Comparison of ENCODE assay signal across 11 cellular contexts in genomic region chr6:111727798-111728197, GRCh38.
DNase-seq lines count a peak whose midpoint lies in the region; ATAC-seq and TF ChIP-seq lines count a peak whose summit lies in the region.
"Had no signal": no experiment of that assay in that cellular context is flagged by ENCODE, and none has a peak within 500 bp of the region (broad histone marks: within the 10 kb centered on the region; RNA-seq: fewer than 3 reads in every experiment).

No MANE protein-coding gene starts in this region.

- H3K4me3 ChIP-seq in coronary artery (no peak overlapping the region), hepatocyte (no peak overlapping the region)

- H2AFZ ChIP-seq in hepatocyte: no peak overlapping the region

- no peak overlapping the region for H3K4me3 Mint-ChIP-seq in central memory CD8-positive, alpha-beta T cell
- H3K4me3 Mint-ChIP-seq in nephron: no peak overlapping the region

- peak; percentile 24 to 49 (median 42) for TF ChIP-seq CTCF in nephron (IDR thresholded peaks at IDR 0.05; ENCODE audit: unreplicated experiment in 3 of 3)
- TF ChIP-seq CTCF in coronary artery (IDR thresholded peaks at IDR 0.05): no peak
- TF ChIP-seq CTCF in hepatocyte (IDR thresholded peaks at IDR 0.05; ENCODE audit: poor library complexity): no peak

- H3K9me3 ChIP-seq in hepatocyte (ENCODE audit: low read depth): no peaks in the 10 kb centered on the region

- no peak for ATAC-seq in central memory CD8-positive, alpha-beta T cell (replicated peaks; ENCODE audit: extremely low read depth, poor library complexity, severe bottlenecking)
- ATAC-seq in GM21723 (IDR thresholded peaks at IDR 0.05; ENCODE audit: unreplicated experiment): no peak

- no peak overlapping the region for H3K4me2 ChIP-seq in hepatocyte

- no peaks in the 10 kb centered on the region for H3K4me1 ChIP-seq in hepatocyte (ENCODE audit: insufficient read depth)

- WGBS in hepatocyte (ENCODE audit: low lambda C conversion rate, missing lambda C conversion rate): 84% methylated on average over 3 of the region's 3 CpGs

- H3K9me3 Mint-ChIP-seq in central memory CD8-positive, alpha-beta T cell: no peaks in the 10 kb centered on the region
- H3K9me3 Mint-ChIP-seq in nephron: peaks cover 4% of the 10 kb centered on the region

- no peaks in the 10 kb centered on the region for H3K27me3 Mint-ChIP-seq in central memory CD8-positive, alpha-beta T cell
- H3K27me3 Mint-ChIP-seq in nephron (ENCODE audit: low read depth): no peaks in the 10 kb centered on the region

- no peaks in the 10 kb centered on the region for H3K9me2 ChIP-seq in hepatocyte (replicated peaks; ENCODE audit: insufficient read depth)

- H3K27ac ChIP-seq in coronary artery: no peak overlapping the region
- H3K27ac ChIP-seq in hepatocyte: no peak overlapping the region

- H3K36me3 Mint-ChIP-seq in central memory CD8-positive, alpha-beta T cell (ENCODE audit: insufficient read depth): peaks cover 32% of the 10 kb centered on the region
- H3K36me3 Mint-ChIP-seq in nephron (ENCODE audit: low read depth): peaks cover 33% of the 10 kb centered on the region

- H3K27me3 ChIP-seq in hepatocyte: no peaks in the 10 kb centered on the region

- in situ Hi-C loops in KBM-7 (cut with MboI; ENCODE audit: low pct_unique_long_range_greater_than_20kb, low sequenced_read_pairs): no loop called here

- DNase-seq in DMS53 (lab: John Stamatoyannopoulos, UW) (peak; percentile 18), DMS53 treated with DMSO at 0.1 percent for 48 hours (lab: John Stamatoyannopoulos, UW; ENCODE audit: unreplicated experiment) (no peak), KBM-7 (peak; percentile 13), coronary artery (ENCODE audit: low spot score) (no peak), hepatocyte (ENCODE audit: low spot score) (no peak)
- no peak for DNase-seq in central memory CD8-positive, alpha-beta T cell (ENCODE audit: low spot score in 2 of 2)
- DNase-seq: 8988T; activated effector memory CD4-positive, alpha-beta T cell treated with anti-CD3 and anti-CD28 coated beads, Interleukin-2, amount 50 U/mL, for 16 hours; Right ventricle myocardium superior had no signal

- no peaks in the 10 kb centered on the region for H4K20me1 ChIP-seq in hepatocyte (ENCODE audit: insufficient read depth, poor library complexity, severe bottlenecking)

- H3K36me3 ChIP-seq in hepatocyte (replicated peaks; ENCODE audit: insufficient read depth, low read depth): no peaks in the 10 kb centered on the region

- H3K79me2 ChIP-seq in hepatocyte: no peaks in the 10 kb centered on the region

- peaks cover 82% of the 10 kb centered on the region for H3K4me1 Mint-ChIP-seq in central memory CD8-positive, alpha-beta T cell
- H3K4me1 Mint-ChIP-seq in nephron: peaks cover 72% of the 10 kb centered on the region

- H3K27ac Mint-ChIP-seq in central memory CD8-positive, alpha-beta T cell (ENCODE audit: low read depth): peak overlapping the region; percentile 49
- H3K27ac Mint-ChIP-seq in nephron: no peak overlapping the region

Comparison
In these comparisons a context has a peak if more than half of its experiments do, and no peak if none do; other contexts are left out.
1. DNase-seq: peak in DMS53 (single experiment) and KBM-7 (single experiment); none in DMS53 treated with DMSO at 0.1 percent for 48 hours (single experiment), central memory CD8-positive, alpha-beta T cell (0 of 2), coronary artery (single experiment) and hepatocyte (single experiment).
2. CTCF ChIP-seq: peak in nephron (3 of 3); none in coronary artery (single experiment) and hepatocyte (single experiment).